Comparison of ENCODE assay signal across 8 cellular contexts in genomic region chr19:39765091-39766076, GRCh38. TPM values are rescaled to one million over a fixed set of nuclear protein-coding genes. Genes with fewer than 3 reads are reported as not detected.
DNase-seq lines count a peak whose midpoint lies in the region; ATAC-seq and TF ChIP-seq lines count a peak whose summit lies in the region.

No MANE protein-coding gene starts in this region.

- TF ChIP-seq CTCF in MM.1S (IDR thresholded peaks at IDR 0.05; ENCODE audit: low read length) (peak; percentile 79), coronary artery (IDR thresholded peaks at IDR 0.05) (no peak)

- no peaks in the 10 kb centered on the region for H3K79me2 ChIP-seq in MM.1S (ENCODE audit: low read length)

- no peaks in the 10 kb centered on the region for H3K4me1 Mint-ChIP-seq in activated CD8-positive, alpha-beta T cell treated with anti-CD3 and anti-CD28 coated beads, Interleukin-2, amount 10 ng/mL, durations not matched to agents 7 days and 5 days (ENCODE audit: low read depth)

- no peaks in the 10 kb centered on the region for H3K36me3 Mint-ChIP-seq in activated CD8-positive, alpha-beta T cell treated with anti-CD3 and anti-CD28 coated beads, Interleukin-2, amount 10 ng/mL, durations not matched to agents 7 days and 5 days (ENCODE audit: low read depth)

- no peak overlapping the region for H3K4me2 ChIP-seq in MM.1S (ENCODE audit: low read depth, low read length)

- H3K27me3 Mint-ChIP-seq in activated CD8-positive, alpha-beta T cell treated with anti-CD3 and anti-CD28 coated beads, Interleukin-2, amount 10 ng/mL, durations not matched to agents 7 days and 5 days (ENCODE audit: low read depth): peaks cover 18% of the 10 kb centered on the region

- CTCF ChIA-PET in activated CD8-positive, alpha-beta T cell treated with anti-CD3 and anti-CD28 coated beads, Interleukin-2, amount 10 ng/mL, durations not matched to agents 7 days and 5 days (lab: Charles Lee): interaction anchor here (0.6 to 5.6 kb wide), 11 partner anchors 10 to 206 kb away, joined by 3 to 45 read pairs (median 3); partner anchors contain the start of gene PSMC4

- no peaks in the 10 kb centered on the region for H3K9me3 ChIP-seq in MM.1S (replicated peaks; ENCODE audit: insufficient read depth, low read length)

- H3K27me3 ChIP-seq in MM.1S (replicated peaks; ENCODE audit: insufficient read depth, low read length): no peaks in the 10 kb centered on the region

- H2AFZ ChIP-seq in MM.1S (ENCODE audit: low read length): no peak overlapping the region

- H4K20me1 ChIP-seq in MM.1S (ENCODE audit: insufficient read depth, low read length): no peaks in the 10 kb centered on the region

- H3K27ac Mint-ChIP-seq in activated CD8-positive, alpha-beta T cell treated with anti-CD3 and anti-CD28 coated beads, Interleukin-2, amount 10 ng/mL, durations not matched to agents 7 days and 5 days: no peak overlapping the region

- H3K27ac ChIP-seq in MM.1S (ENCODE audit: low read length) (no peak overlapping the region), coronary artery (no peak overlapping the region)

- no peak overlapping the region for H3K4me3 Mint-ChIP-seq in activated CD8-positive, alpha-beta T cell treated with anti-CD3 and anti-CD28 coated beads, Interleukin-2, amount 10 ng/mL, durations not matched to agents 7 days and 5 days

- no peak overlapping the region for H3K9ac ChIP-seq in MM.1S (ENCODE audit: low read length)

- ATAC-seq in activated CD8-positive, alpha-beta T cell treated with anti-CD3 and anti-CD28 coated beads, Interleukin-2, amount 10 ng/mL, durations not matched to agents 7 days and 5 days: no peak
- ATAC-seq in GM21367 (IDR thresholded peaks at IDR 0.05; ENCODE audit: unreplicated experiment): no peak

- peaks cover 7% of the 10 kb centered on the region for H3K9me3 Mint-ChIP-seq in activated CD8-positive, alpha-beta T cell treated with anti-CD3 and anti-CD28 coated beads, Interleukin-2, amount 10 ng/mL, durations not matched to agents 7 days and 5 days (ENCODE audit: insufficient read depth)

- peaks cover 10% of the 10 kb centered on the region for H3K4me1 ChIP-seq in MM.1S (ENCODE audit: low read length)

- no peak overlapping the region for H3K4me3 ChIP-seq in MM.1S (ENCODE audit: low read length)
- no peak overlapping the region for H3K4me3 ChIP-seq in coronary artery

- no peaks in the 10 kb centered on the region for H3K36me3 ChIP-seq in MM.1S (replicated peaks; ENCODE audit: insufficient read depth, low read length)

- H3F3A ChIP-seq in MM.1S (ENCODE audit: insufficient read depth, low read length): peaks cover 1% of the 10 kb centered on the region

- no peaks in the 10 kb centered on the region for H3K9me2 ChIP-seq in MM.1S (replicated peaks; ENCODE audit: insufficient read depth, low read length)

- POLR2A ChIA-PET in activated CD8-positive, alpha-beta T cell treated with anti-CD3 and anti-CD28 coated beads, Interleukin-2, amount 10 ng/mL, durations not matched to agents 7 days and 5 days (lab: Charles Lee): no interaction called here

- DNase-seq in NCI-H2227 (lab: John Stamatoyannopoulos, UW; ENCODE audit: unreplicated experiment) (peak; percentile 84), NCI-H2227 treated with DMSO at 0.1 percent for 48 hours (lab: John Stamatoyannopoulos, UW) (no peak), MM.1S (peak; percentile 31), fibroblast of the conjunctiva (ENCODE audit: low read depth) (peak; percentile 9), pons (ENCODE audit: low spot score) (peak; percentile 3), coronary artery (ENCODE audit: low spot score) (no peak)
- peak; percentile 46 for DNase-seq in activated CD8-positive, alpha-beta T cell treated with anti-CD3 and anti-CD28 coated beads, Interleukin-2, amount 10 ng/mL, durations not matched to agents 7 days and 5 days

RNA-seq across cellular contexts. Expression of gene LEUTX, which starts 13.3 kb away (rescaled TPM):
- total RNA-seq in activated CD8-positive, alpha-beta T cell treated with anti-CD3 and anti-CD28 coated beads, Interleukin-2, amount 10 ng/mL, durations not matched to agents 7 days and 5 days: not detected

RNA-seq across cellular contexts. Expression of gene CLC, which starts 27.6 kb away (rescaled TPM):
- not detected for total RNA-seq in activated CD8-positive, alpha-beta T cell treated with anti-CD3 and anti-CD28 coated beads, Interleukin-2, amount 10 ng/mL, durations not matched to agents 7 days and 5 days

Comparison
In these comparisons a context has a peak if more than half of its experiments do, and no peak if none do; other contexts are left out.
1. DNase-seq: peak in NCI-H2227 (single experiment), MM.1S (single experiment), activated CD8-positive, alpha-beta T cell treated with anti-CD3 and anti-CD28 coated beads, Interleukin-2, amount 10 ng/mL, durations not matched to agents 7 days and 5 days (single experiment), fibroblast of the conjunctiva (single experiment) and pons (single experiment); none in NCI-H2227 treated with DMSO at 0.1 percent for 48 hours (single experiment) and coronary artery (single experiment).